ENCODE assay signal across 23 cellular contexts in the genomic region with DNA sequence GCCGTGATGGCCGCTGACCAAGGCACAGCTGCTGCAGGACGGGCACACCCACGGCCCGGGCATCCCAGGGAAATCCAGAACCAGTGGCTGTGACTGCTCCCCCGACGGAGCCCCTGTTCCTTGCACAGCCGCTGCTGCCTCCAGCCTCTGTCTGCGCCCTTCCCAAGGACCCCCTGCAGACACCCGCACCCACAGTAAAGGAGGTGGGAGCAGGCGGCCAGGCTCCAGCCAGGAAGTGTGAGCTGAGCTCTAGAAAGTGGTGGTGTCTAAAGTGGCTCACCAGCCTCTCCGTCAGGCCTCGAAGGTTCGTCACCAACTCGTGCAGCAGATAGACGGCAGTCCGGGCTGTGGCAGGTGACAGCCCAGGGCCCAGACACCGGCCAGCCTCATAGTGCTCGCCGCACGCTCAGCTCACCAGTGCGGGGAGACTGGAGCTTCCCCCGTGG.
"Had no signal": no experiment of that assay in that cellular context is flagged by ENCODE, and none has a peak within 500 bp of the region (broad histone marks: within the 10 kb centered on the region; RNA-seq: fewer than 3 reads in every experiment).

No MANE protein-coding gene starts in this region.

- H3K27ac Mint-ChIP-seq: naive B cell; stimulated activated naive B cell treated with anti-CD40 and anti-IgM and Interleukin-4, amounts not matched to agents 10 μg/mL and 1 μg/mL and 100 μg/mL, for 72 hours had no signal

- H3K4me3 Mint-ChIP-seq: naive B cell; neural crest cell; stimulated activated naive B cell treated with anti-CD40 and anti-IgM and Interleukin-4, amounts not matched to agents 10 μg/mL and 1 μg/mL and 100 μg/mL, for 72 hours; stimulated activated naive CD8-positive, alpha-beta T cell treated with anti-CD3 and anti-CD28 coated beads, Interleukin-15, amount 100 ng/mL, for 72 hours had no signal

- H3K4me1 ChIP-seq: colonic mucosa, esophagus squamous epithelium, gastroesophageal sphincter, left ventricle myocardium inferior, pancreas, prostate gland, right lobe of liver, uterus had no signal

- DNase-seq: colonic mucosa; dermis blood vessel endothelial cell; esophagus squamous epithelium; foreskin fibroblast; glutamatergic neuron; islet precursor cell; left cardiac atrium; left ventricle myocardium inferior; mesenchymal stem cell; naive B cell; nucleus accumbens; pancreas; right lobe of liver; stimulated activated CD4-positive, alpha-beta T cell treated with anti-CD3 and anti-CD28 coated beads, Interleukin-4, amount 100 ng/mL, for 24 hours; stimulated activated naive B cell treated with anti-CD40 and anti-IgM and Interleukin-4, amounts not matched to agents 10 μg/mL and 1 μg/mL and 100 μg/mL, for 72 hours; stimulated activated naive CD8-positive, alpha-beta T cell treated with anti-CD3 and anti-CD28 coated beads, Interleukin-15, amount 100 ng/mL, for 72 hours; trophoblast cell; uterus had no signal

- H3K27me3 ChIP-seq: colonic mucosa, esophagus squamous epithelium, gastroesophageal sphincter, pancreas, right lobe of liver, uterus had no signal

- H3K36me3 ChIP-seq: colonic mucosa, esophagus squamous epithelium, gastroesophageal sphincter, left ventricle myocardium inferior, pancreas, prostate gland, right lobe of liver, thoracic aorta, uterus had no signal

- H3K27ac ChIP-seq: colonic mucosa, esophagus squamous epithelium, gastroesophageal sphincter, left ventricle myocardium inferior, pancreas, prostate gland, right lobe of liver, thoracic aorta, uterus had no signal

- H3K4me1 Mint-ChIP-seq: naive B cell; stimulated activated naive B cell treated with anti-CD40 and anti-IgM and Interleukin-4, amounts not matched to agents 10 μg/mL and 1 μg/mL and 100 μg/mL, for 72 hours; stimulated activated naive CD8-positive, alpha-beta T cell treated with anti-CD3 and anti-CD28 coated beads, Interleukin-15, amount 100 ng/mL, for 72 hours had no signal

- H3K9me3 ChIP-seq: colonic mucosa, pancreas, prostate gland, right lobe of liver, uterus had no signal

- ATAC-seq: gastroesophageal sphincter; left cardiac atrium; pancreas; stimulated activated naive B cell treated with anti-CD40 and anti-IgM and Interleukin-4, amounts not matched to agents 10 μg/mL and 1 μg/mL and 100 μg/mL, for 72 hours; stimulated activated naive CD8-positive, alpha-beta T cell treated with anti-CD3 and anti-CD28 coated beads, Interleukin-15, amount 100 ng/mL, for 72 hours had no signal

- H3K4me3 ChIP-seq: colonic mucosa, esophagus squamous epithelium, gastroesophageal sphincter, left ventricle myocardium inferior, lung, pancreas, prostate gland, right lobe of liver, thoracic aorta, uterus had no signal
